Comparison of ENCODE assay signal across 1 cellular context in genomic region chr12:5568325-5568981, GRCh38.
A peak's percentile ranks its signal among the peaks of the same experiment; 100 is the strongest.
TF ChIP-seq lines count a peak whose summit lies in the region.

No MANE protein-coding gene starts in this region.

TF ChIP-seq in HepG2, 621 proteins besides CTCF, POLR2A, EP300 and RAD21 (continued from another document):
- TF ChIP-seq PRDM4 (CRISPR knock-in tag; IDR thresholded peaks at IDR 0.05; ENCODE audit: borderline replicate concordance) (no peak), ZNF34 (CRISPR knock-in tag; IDR thresholded peaks at IDR 0.05; ENCODE audit: borderline replicate concordance) (no peak), ZNF564 (CRISPR knock-in tag; IDR thresholded peaks at IDR 0.05) (no peak), ZNF644 (CRISPR knock-in tag; IDR thresholded peaks at IDR 0.05; ENCODE audit: low read depth) (no peak), ZNF510 (CRISPR knock-in tag; IDR thresholded peaks at IDR 0.05; ENCODE audit: low read depth) (no peak), ZSCAN5A (CRISPR knock-in tag; IDR thresholded peaks at IDR 0.05; ENCODE audit: borderline replicate concordance) (no peak), CREM (IDR thresholded peaks at IDR 0.05) (peak; percentile 59; the same call in 1 of the 2 replicates), CREM (CRISPR knock-in tag; IDR thresholded peaks at IDR 0.05) (no peak), NR2F2 (IDR thresholded peaks at IDR 0.05; ENCODE audit: borderline replicate concordance, low read depth) (no peak), ZNF75D (CRISPR knock-in tag; IDR thresholded peaks at IDR 0.05; ENCODE audit: borderline replicate concordance) (no peak), POLR2AphosphoS2 (IDR thresholded peaks at IDR 0.05; ENCODE audit: low read depth, low read length) (no peak), ZNF569 (CRISPR knock-in tag; IDR thresholded peaks at IDR 0.05; ENCODE audit: borderline replicate concordance) (no peak)
- TF ChIP-seq, protein P1, sequence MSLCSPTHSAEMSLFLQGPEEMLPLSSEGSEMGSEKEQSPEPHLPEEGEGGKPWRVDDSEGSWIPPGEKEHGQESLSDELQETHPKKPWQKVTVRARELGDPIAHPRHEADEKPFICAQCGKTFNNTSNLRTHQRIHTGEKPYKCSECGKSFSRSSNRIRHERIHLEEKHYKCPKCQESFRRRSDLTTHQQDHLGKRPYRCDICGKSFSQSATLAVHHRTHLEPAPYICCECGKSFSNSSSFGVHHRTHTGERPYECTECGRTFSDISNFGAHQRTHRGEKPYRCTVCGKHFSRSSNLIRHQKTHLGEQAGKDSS (CRISPR knock-in tag; IDR thresholded peaks at IDR 0.05; ENCODE audit: borderline replicate concordance, low read depth), result no peak
- TF ChIP-seq, protein P2, sequence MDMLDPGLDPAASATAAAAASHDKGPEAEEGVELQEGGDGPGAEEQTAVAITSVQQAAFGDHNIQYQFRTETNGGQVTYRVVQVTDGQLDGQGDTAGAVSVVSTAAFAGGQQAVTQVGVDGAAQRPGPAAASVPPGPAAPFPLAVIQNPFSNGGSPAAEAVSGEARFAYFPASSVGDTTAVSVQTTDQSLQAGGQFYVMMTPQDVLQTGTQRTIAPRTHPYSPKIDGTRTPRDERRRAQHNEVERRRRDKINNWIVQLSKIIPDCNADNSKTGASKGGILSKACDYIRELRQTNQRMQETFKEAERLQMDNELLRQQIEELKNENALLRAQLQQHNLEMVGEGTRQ (IDR thresholded peaks at IDR 0.05; ENCODE audit: low read depth, low read length), result no peak
- TF ChIP-seq, protein P2 (CRISPR knock-in tag; IDR thresholded peaks at IDR 0.05; ENCODE audit: borderline replicate concordance), result no peak
